In the genomic region with DNA sequence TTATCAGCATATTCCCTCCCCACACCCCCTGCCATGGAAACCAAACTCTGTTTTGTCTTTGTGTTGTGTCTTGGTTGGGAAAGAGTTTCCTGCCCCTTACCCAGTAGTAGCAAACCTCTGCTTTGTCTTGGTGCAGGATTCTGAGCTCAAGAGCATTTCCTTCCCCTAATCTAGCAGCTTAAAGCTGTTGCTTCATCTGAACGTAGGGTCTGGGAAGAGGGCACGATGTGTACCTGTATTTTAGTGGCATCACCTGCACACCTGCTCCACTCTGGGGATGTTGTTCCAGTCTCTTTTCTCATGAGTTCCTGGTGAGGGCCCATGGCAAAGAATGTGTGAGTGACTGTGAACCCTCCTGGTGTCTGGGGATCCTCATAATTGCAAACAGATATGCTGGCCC, we compare ENCODE assay signal across 1 cellular context.
TF ChIP-seq lines count a peak whose summit lies in the region.

No MANE protein-coding gene starts in this region.

TF ChIP-seq in H1, 55 proteins besides CTCF, POLR2A, EP300 and RAD21:
- TF ChIP-seq SP4 (IDR thresholded peaks at IDR 0.05; ENCODE audit: low read length) (no peak), EZH2 (IDR thresholded peaks at IDR 0.05; ENCODE audit: low read depth, low read length, severe bottlenecking) (no peak), SP1 (IDR thresholded peaks at IDR 0.05; ENCODE audit: low read depth, low read length) (no peak), SIN3A (conservative IDR thresholded peaks at IDR 0.05 in 1 of 2, IDR thresholded peaks at IDR 0.05 in 1 of 2; ENCODE audit: low read depth in 1 of 2, low read length in 2 of 2) (no peak), NANOG (IDR thresholded peaks at IDR 0.05; ENCODE audit: insufficient read depth, low read depth, low read length, poor library complexity, severe bottlenecking) (no peak)
- TF ChIP-seq, protein P1, sequence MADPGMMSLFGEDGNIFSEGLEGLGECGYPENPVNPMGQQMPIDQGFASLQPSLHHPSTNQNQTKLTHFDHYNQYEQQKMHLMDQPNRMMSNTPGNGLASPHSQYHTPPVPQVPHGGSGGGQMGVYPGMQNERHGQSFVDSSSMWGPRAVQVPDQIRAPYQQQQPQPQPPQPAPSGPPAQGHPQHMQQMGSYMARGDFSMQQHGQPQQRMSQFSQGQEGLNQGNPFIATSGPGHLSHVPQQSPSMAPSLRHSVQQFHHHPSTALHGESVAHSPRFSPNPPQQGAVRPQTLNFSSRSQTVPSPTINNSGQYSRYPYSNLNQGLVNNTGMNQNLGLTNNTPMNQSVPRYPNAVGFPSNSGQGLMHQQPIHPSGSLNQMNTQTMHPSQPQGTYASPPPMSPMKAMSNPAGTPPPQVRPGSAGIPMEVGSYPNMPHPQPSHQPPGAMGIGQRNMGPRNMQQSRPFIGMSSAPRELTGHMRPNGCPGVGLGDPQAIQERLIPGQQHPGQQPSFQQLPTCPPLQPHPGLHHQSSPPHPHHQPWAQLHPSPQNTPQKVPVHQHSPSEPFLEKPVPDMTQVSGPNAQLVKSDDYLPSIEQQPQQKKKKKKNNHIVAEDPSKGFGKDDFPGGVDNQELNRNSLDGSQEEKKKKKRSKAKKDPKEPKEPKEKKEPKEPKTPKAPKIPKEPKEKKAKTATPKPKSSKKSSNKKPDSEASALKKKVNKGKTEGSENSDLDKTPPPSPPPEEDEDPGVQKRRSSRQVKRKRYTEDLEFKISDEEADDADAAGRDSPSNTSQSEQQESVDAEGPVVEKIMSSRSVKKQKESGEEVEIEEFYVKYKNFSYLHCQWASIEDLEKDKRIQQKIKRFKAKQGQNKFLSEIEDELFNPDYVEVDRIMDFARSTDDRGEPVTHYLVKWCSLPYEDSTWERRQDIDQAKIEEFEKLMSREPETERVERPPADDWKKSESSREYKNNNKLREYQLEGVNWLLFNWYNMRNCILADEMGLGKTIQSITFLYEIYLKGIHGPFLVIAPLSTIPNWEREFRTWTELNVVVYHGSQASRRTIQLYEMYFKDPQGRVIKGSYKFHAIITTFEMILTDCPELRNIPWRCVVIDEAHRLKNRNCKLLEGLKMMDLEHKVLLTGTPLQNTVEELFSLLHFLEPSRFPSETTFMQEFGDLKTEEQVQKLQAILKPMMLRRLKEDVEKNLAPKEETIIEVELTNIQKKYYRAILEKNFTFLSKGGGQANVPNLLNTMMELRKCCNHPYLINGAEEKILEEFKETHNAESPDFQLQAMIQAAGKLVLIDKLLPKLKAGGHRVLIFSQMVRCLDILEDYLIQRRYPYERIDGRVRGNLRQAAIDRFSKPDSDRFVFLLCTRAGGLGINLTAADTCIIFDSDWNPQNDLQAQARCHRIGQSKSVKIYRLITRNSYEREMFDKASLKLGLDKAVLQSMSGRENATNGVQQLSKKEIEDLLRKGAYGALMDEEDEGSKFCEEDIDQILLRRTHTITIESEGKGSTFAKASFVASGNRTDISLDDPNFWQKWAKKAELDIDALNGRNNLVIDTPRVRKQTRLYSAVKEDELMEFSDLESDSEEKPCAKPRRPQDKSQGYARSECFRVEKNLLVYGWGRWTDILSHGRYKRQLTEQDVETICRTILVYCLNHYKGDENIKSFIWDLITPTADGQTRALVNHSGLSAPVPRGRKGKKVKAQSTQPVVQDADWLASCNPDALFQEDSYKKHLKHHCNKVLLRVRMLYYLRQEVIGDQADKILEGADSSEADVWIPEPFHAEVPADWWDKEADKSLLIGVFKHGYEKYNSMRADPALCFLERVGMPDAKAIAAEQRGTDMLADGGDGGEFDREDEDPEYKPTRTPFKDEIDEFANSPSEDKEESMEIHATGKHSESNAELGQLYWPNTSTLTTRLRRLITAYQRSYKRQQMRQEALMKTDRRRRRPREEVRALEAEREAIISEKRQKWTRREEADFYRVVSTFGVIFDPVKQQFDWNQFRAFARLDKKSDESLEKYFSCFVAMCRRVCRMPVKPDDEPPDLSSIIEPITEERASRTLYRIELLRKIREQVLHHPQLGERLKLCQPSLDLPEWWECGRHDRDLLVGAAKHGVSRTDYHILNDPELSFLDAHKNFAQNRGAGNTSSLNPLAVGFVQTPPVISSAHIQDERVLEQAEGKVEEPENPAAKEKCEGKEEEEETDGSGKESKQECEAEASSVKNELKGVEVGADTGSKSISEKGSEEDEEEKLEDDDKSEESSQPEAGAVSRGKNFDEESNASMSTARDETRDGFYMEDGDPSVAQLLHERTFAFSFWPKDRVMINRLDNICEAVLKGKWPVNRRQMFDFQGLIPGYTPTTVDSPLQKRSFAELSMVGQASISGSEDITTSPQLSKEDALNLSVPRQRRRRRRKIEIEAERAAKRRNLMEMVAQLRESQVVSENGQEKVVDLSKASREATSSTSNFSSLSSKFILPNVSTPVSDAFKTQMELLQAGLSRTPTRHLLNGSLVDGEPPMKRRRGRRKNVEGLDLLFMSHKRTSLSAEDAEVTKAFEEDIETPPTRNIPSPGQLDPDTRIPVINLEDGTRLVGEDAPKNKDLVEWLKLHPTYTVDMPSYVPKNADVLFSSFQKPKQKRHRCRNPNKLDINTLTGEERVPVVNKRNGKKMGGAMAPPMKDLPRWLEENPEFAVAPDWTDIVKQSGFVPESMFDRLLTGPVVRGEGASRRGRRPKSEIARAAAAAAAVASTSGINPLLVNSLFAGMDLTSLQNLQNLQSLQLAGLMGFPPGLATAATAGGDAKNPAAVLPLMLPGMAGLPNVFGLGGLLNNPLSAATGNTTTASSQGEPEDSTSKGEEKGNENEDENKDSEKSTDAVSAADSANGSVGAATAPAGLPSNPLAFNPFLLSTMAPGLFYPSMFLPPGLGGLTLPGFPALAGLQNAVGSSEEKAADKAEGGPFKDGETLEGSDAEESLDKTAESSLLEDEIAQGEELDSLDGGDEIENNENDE (IDR thresholded peaks at IDR 0.05; ENCODE audit: insufficient replicate concordance, low read length): no peak
